Comparison of ENCODE assay signal across 20 cellular contexts in genomic region chr16:64475627-64476351, GRCh38.
A peak's percentile ranks its signal among the peaks of the same experiment; 100 is the strongest.
DNase-seq lines count a peak whose midpoint lies in the region; ATAC-seq and TF ChIP-seq lines count a peak whose summit lies in the region.
"Had no signal": no experiment of that assay in that cellular context is flagged by ENCODE, and none has a peak within 500 bp of the region (broad histone marks: within the 10 kb centered on the region; RNA-seq: fewer than 3 reads in every experiment).

No MANE protein-coding gene starts in this region.

- peak overlapping the region in 1 of 3 donors; percentile 28 for H3K9ac ChIP-seq in skeletal muscle tissue (ENCODE audit: low read depth in 1 of 3, low read length in 3 of 3)

- H3K4me3 ChIP-seq in SJCRH30, result peak overlapping the region; percentile 45
- H3K4me3 ChIP-seq in right lobe of liver, result no peak overlapping the region
- H3K4me3 ChIP-seq in skeletal muscle tissue (ENCODE audit: low read length in 3 of 3), result no peak overlapping the region

- DNase-seq in SJCRH30, result peak; percentile 75 to 97
- peak; percentile 47 for DNase-seq in fibroblast of peridontal ligament (ENCODE audit: extremely low read depth)
- no peak for DNase-seq in right lobe of liver
- no peak for DNase-seq in glomerular visceral epithelial cell (ENCODE audit: extremely low spot score)
- DNase-seq: activated CD4-positive, alpha-beta memory T cell treated with anti-CD3 and anti-CD28 coated beads for 36 hours; amygdala; BE2C; DND-41; effector memory CD8-positive, alpha-beta T cell; left colon; NCI-H1417; NCI-H226; PC-3 had no signal

- peak; percentile 25 to 70 (median 48) for ATAC-seq in right lobe of liver
- ATAC-seq in esophagus mucosa, result no peak
- ATAC-seq in HG02870 (IDR thresholded peaks at IDR 0.05; ENCODE audit: unreplicated experiment), result no peak
- no peak for ATAC-seq in HG02885 (IDR thresholded peaks at IDR 0.05; ENCODE audit: poor library complexity, unreplicated experiment)
- ATAC-seq: activated T-helper 17 cell treated with anti-CD3 and anti-CD28 coated beads, Interleukin-2, amount 50 U/mL, for 72 hours; effector memory CD8-positive, alpha-beta T cell; HCT116; left colon; natural killer cell treated with Interleukin-12 subunit alpha and Interleukin-12 subunit beta and Interleukin-15 and Interleukin-18, amount 100 ng/mL, for 72 hours; PC-3 had no signal

- 54% methylated on average over 10 of the region's 11 CpGs for WGBS in right lobe of liver (ENCODE audit: insufficient coverage, low coverage, low lambda C conversion rate, missing lambda C conversion rate)

- no peak for TF ChIP-seq CTCF in right lobe of liver (IDR thresholded peaks at IDR 0.05)

- TF ChIP-seq POLR2A in right lobe of liver (IDR thresholded peaks at IDR 0.05), result no peak

- no peaks in the 10 kb centered on the region for H3K36me3 ChIP-seq in SJCRH30
- H3K36me3 ChIP-seq in right lobe of liver, result no peaks in the 10 kb centered on the region
- no peaks in the 10 kb centered on the region for H3K36me3 ChIP-seq in skeletal muscle tissue (ENCODE audit: control insufficient read depth in 3 of 3, insufficient read depth in 3 of 3, low read length in 3 of 3)
- H3K36me3 ChIP-seq: BE2C had no signal

- peaks cover 18% of the 10 kb centered on the region for H3K4me1 ChIP-seq in SJCRH30
- peaks cover 0 to 8% (median 0%) of the 10 kb centered on the region in 4 donors for H3K4me1 ChIP-seq in right lobe of liver
- H3K4me1 ChIP-seq in skeletal muscle tissue (ENCODE audit: control insufficient read depth in 3 of 3, insufficient read depth in 3 of 3, low read length in 3 of 3), result peaks cover 5 to 10% (median 6%) of the 10 kb centered on the region in 3 donors

- H3K27ac ChIP-seq in SJCRH30, result peak overlapping the region; percentile 79
- H3K27ac ChIP-seq in right lobe of liver, result no peak overlapping the region
- H3K27ac ChIP-seq in skeletal muscle tissue (ENCODE audit: low read depth, low read length), result peak overlapping the region; percentile 68

- no peaks in the 10 kb centered on the region for H3K9me3 ChIP-seq in SJCRH30 (replicated peaks)
- H3K9me3 ChIP-seq in right lobe of liver, result no peaks in the 10 kb centered on the region
- no peaks in the 10 kb centered on the region for H3K9me3 ChIP-seq in skeletal muscle tissue (ENCODE audit: control insufficient read depth in 3 of 3, low read length in 3 of 3)
- H3K9me3 ChIP-seq: BE2C had no signal

- H3K27me3 ChIP-seq in SJCRH30, result no peaks in the 10 kb centered on the region
- no peaks in the 10 kb centered on the region for H3K27me3 ChIP-seq in right lobe of liver
- H3K27me3 ChIP-seq in skeletal muscle tissue (ENCODE audit: control insufficient read depth in 3 of 3, insufficient read depth in 3 of 3, low read length in 3 of 3), result no peaks in the 10 kb centered on the region
- H3K27me3 ChIP-seq: BE2C had no signal

- intact Hi-C loops in right lobe of liver (cut with DNase I), result no loop called here

Comparison
In these comparisons a context has a peak if more than half of its experiments do, and no peak if none do; other contexts are left out.
1. DNase-seq: peak in SJCRH30 (2 of 2) and fibroblast of peridontal ligament (single experiment); none in right lobe of liver (0 of 3) and glomerular visceral epithelial cell (single experiment).
2. H3K27ac ChIP-seq: peak in SJCRH30 (single experiment) and skeletal muscle tissue (single experiment); none in right lobe of liver (0 of 3).
3. ATAC-seq: peak in right lobe of liver (4 of 4); none in esophagus mucosa (single experiment), HG02870 (single experiment) and HG02885 (single experiment).